ENCODE assay signal across 2 cellular contexts in genomic region chr7:144032483-144032882, GRCh38.
TF ChIP-seq lines count a peak whose summit lies in the region.

No MANE protein-coding gene starts in this region.

TF ChIP-seq in GM23338, 12 proteins besides CTCF, POLR2A, EP300 and RAD21:
- TF ChIP-seq CREB1 (CRISPR knock-in tag; IDR thresholded peaks at IDR 0.05; ENCODE audit: low read depth), result no peak
- TF ChIP-seq REST (IDR thresholded peaks at IDR 0.05; ENCODE audit: unreplicated experiment), result no peak
- no peak for TF ChIP-seq EZH2 (IDR thresholded peaks at IDR 0.05; ENCODE audit: low read depth, unreplicated experiment)
- no peak for TF ChIP-seq EZH2phosphoT487 (IDR thresholded peaks at IDR 0.05; ENCODE audit: unreplicated experiment)
- TF ChIP-seq STAT1 (IDR thresholded peaks at IDR 0.05; ENCODE audit: unreplicated experiment), result no peak
- TF ChIP-seq ZNF331 (CRISPR knock-in tag; IDR thresholded peaks at IDR 0.05; ENCODE audit: low read depth), result no peak
- TF ChIP-seq POLR2AphosphoS5 (IDR thresholded peaks at IDR 0.05; ENCODE audit: low read depth), result no peak
- TF ChIP-seq JUNB (IDR thresholded peaks at IDR 0.05; ENCODE audit: unreplicated experiment), result no peak
- TF ChIP-seq NANOG (IDR thresholded peaks at IDR 0.05; ENCODE audit: borderline replicate concordance), result no peak
- no peak for TF ChIP-seq ETS1 (IDR thresholded peaks at IDR 0.05)
- TF ChIP-seq ZNF462 (CRISPR knock-in tag; IDR thresholded peaks at IDR 0.05), result no peak
- no peak for TF ChIP-seq ZNF114 (CRISPR knock-in tag; IDR thresholded peaks at IDR 0.05)

TF ChIP-seq in H1, 55 proteins besides CTCF, POLR2A, EP300 and RAD21:
- TF ChIP-seq EZH2 (IDR thresholded peaks at IDR 0.05; ENCODE audit: low read depth, low read length, severe bottlenecking) (no peak), TBP (IDR thresholded peaks at IDR 0.05; ENCODE audit: low read depth, low read length) (no peak), SIX5 (IDR thresholded peaks at IDR 0.05; ENCODE audit: low read depth, low read length) (no peak), RFX5 (IDR thresholded peaks at IDR 0.05; ENCODE audit: borderline replicate concordance, low read depth, low read length) (no peak), SIN3A (conservative IDR thresholded peaks at IDR 0.05 in 1 of 2, IDR thresholded peaks at IDR 0.05 in 1 of 2; ENCODE audit: low read depth in 1 of 2, low read length in 2 of 2) (no peak)
